20 cellular contexts compared by ENCODE assay signal in the genomic region with DNA sequence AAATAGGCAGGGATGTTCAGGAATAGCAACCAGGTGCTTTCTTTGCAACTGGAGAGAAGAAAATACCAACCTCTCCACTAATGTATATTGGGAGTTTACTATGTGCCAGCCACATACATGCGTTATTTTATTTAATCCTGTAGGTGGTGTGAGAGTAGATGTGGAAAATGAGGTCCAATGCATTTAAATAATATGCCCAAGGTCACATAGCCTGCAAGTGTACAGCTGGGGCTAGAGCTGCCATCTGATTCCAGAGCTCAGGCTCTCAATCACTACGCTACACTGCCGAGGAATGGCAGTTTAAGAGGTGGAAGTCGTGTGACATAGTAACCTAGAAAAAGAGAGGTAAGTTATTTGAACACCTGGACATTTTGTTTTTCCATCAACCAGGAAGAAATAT.
DNase-seq lines count a peak whose midpoint lies in the region; ATAC-seq and TF ChIP-seq lines count a peak whose summit lies in the region.
"Had no signal": no experiment of that assay in that cellular context is flagged by ENCODE, and none has a peak within 500 bp of the region (broad histone marks: within the 10 kb centered on the region; RNA-seq: fewer than 3 reads in every experiment).

No MANE protein-coding gene starts in this region.

- H3K36me3 ChIP-seq in HCT116 (ENCODE audit: control insufficient read depth in 1 of 2, insufficient read depth in 2 of 2, low read length in 2 of 2) (no peaks in the 10 kb centered on the region), endocrine pancreas (ENCODE audit: control insufficient read depth, insufficient read depth, low read length) (no peaks in the 10 kb centered on the region), trophoblast cell (ENCODE audit: control insufficient read depth in 1 of 2, insufficient read depth in 2 of 2, low read length in 2 of 2) (no peaks in the 10 kb centered on the region)
- H3K36me3 ChIP-seq: ascending aorta, tibial nerve had no signal

- H3K18ac ChIP-seq in trophoblast cell (ENCODE audit: low read length): no peak overlapping the region

- H3K4me3 ChIP-seq in HCT116 (replicated peaks in 1 of 2; ENCODE audit: low read depth in 1 of 2, low read length in 2 of 2) (no peak overlapping the region), endocrine pancreas (ENCODE audit: control insufficient read depth, insufficient read depth, low read length) (peak overlapping the region; percentile 14), trophoblast cell (ENCODE audit: low read depth, low read length) (no peak overlapping the region)
- H3K4me3 ChIP-seq: ascending aorta, tibial nerve had no signal

- H4K20me1 ChIP-seq in HCT116 (ENCODE audit: insufficient read depth): peaks cover 4% of the 10 kb centered on the region; the same call in 1 of the 2 replicates

- H3K79me1 ChIP-seq in trophoblast cell (ENCODE audit: low read length): no peaks in the 10 kb centered on the region

- no peak overlapping the region for H4K91ac ChIP-seq in trophoblast cell (ENCODE audit: low read depth, low read length)

- ATAC-seq in HCT116 (peak; percentile 55), GM21515 (IDR thresholded peaks at IDR 0.05; ENCODE audit: unreplicated experiment) (no peak)
- ATAC-seq: stimulated activated naive B cell treated with anti-CD40 and anti-IgM and Interleukin-4, amounts not matched to agents 10 μg/mL and 1 μg/mL and 100 μg/mL, for 72 hours had no signal

- no peak overlapping the region for H2BK120ac ChIP-seq in trophoblast cell (ENCODE audit: insufficient read depth, low read length, poor library complexity)

- no peaks in the 10 kb centered on the region for H3K9me2 ChIP-seq in HCT116 (ENCODE audit: insufficient read depth)

- CTCF ChIA-PET in HCT116 (lab: Charles Lee): no interaction called here
- CTCF ChIA-PET in GM10248 (lab: Yijun Ruan, JAX): no interaction called here

- no peak for TF ChIP-seq RAD21 in HCT116 (IDR thresholded peaks at IDR 0.05; ENCODE audit: low read depth)

- H3K9me3 ChIP-seq in HCT116 (ENCODE audit: control insufficient read depth in 1 of 2, insufficient read depth in 1 of 2, low read depth in 1 of 2, low read length in 2 of 2) (no peaks in the 10 kb centered on the region), endocrine pancreas (ENCODE audit: control insufficient read depth, low read length) (no peaks in the 10 kb centered on the region), trophoblast cell (ENCODE audit: insufficient read depth, low read depth, low read length) (no peaks in the 10 kb centered on the region)
- H3K9me3 ChIP-seq: ascending aorta, tibial nerve had no signal

- no TSS peak for BruUV-seq in HCT116 (replicated peaks; lab: Mats Ljungman, UMichigan)

- H2AK5ac ChIP-seq in trophoblast cell (ENCODE audit: low read length): no peak overlapping the region

- H3K14ac ChIP-seq in trophoblast cell (ENCODE audit: low read length): no peak overlapping the region

- H3K79me2 ChIP-seq in HCT116 (ENCODE audit: insufficient read depth, low read length) (no peaks in the 10 kb centered on the region), trophoblast cell (ENCODE audit: control insufficient read depth, insufficient read depth, low read length, poor library complexity) (no peaks in the 10 kb centered on the region)

- H4K12ac ChIP-seq in trophoblast cell (ENCODE audit: low read depth, low read length): no peak overlapping the region

- RAD21 ChIA-PET in HCT116 (lab: Charles Lee; ENCODE audit: low non-redundant PET in 1 of 2, low total read pairs in 2 of 2, uncharacterized antibody in 2 of 2, unreplicated experiment in 2 of 2): no interaction called here

- TF ChIP-seq CTCF in HCT116 (IDR thresholded peaks at IDR 0.05 in 2 of 3, conservative IDR thresholded peaks at IDR 0.05 in 1 of 3; ENCODE audit: borderline replicate concordance in 1 of 3, insufficient read depth in 1 of 3, low read depth in 2 of 3, low read length in 2 of 3): no peak
- TF ChIP-seq CTCF in GM10248 (IDR thresholded peaks at IDR 0.05; ENCODE audit: control extremely low read depth, extremely low read depth, low read depth, missing control alignments): no peak

- intact Hi-C loops in HCT116 (cut with micrococcal nuclease): no loop called here

- no peak overlapping the region for H2BK12ac ChIP-seq in trophoblast cell (ENCODE audit: low read length)

- no peak overlapping the region for H3K9ac ChIP-seq in HCT116 (ENCODE audit: low read length)
- H3K9ac ChIP-seq in endocrine pancreas (ENCODE audit: control insufficient read depth, insufficient read depth, low read length): no peak overlapping the region
- no peak overlapping the region for H3K9ac ChIP-seq in trophoblast cell (ENCODE audit: low read length)

- POLR2A ChIA-PET in HCT116 (lab: Charles Lee) (no interaction called here), GM10248 (lab: Yijun Ruan, JAX) (no interaction called here)

- no peak overlapping the region for H2BK5ac ChIP-seq in trophoblast cell (ENCODE audit: low read depth, low read length, poor library complexity)

- H3K27ac ChIP-seq in HCT116 (ENCODE audit: low read depth, low read length): no peak overlapping the region
- no peak overlapping the region for H3K27ac ChIP-seq in trophoblast cell (ENCODE audit: low read depth, low read length)
- H3K27ac ChIP-seq: ascending aorta, tibial nerve had no signal

- H3K4me2 ChIP-seq in HCT116 (ENCODE audit: low read length) (no peak overlapping the region), trophoblast cell (ENCODE audit: low read length) (no peak overlapping the region)

- H3K4me1 ChIP-seq in HCT116 (ENCODE audit: control insufficient read depth in 1 of 2, insufficient read depth in 2 of 2, low read length in 2 of 2) (no peaks in the 10 kb centered on the region), endocrine pancreas (ENCODE audit: control insufficient read depth, insufficient read depth, low read length) (peaks cover 10% of the 10 kb centered on the region), trophoblast cell (ENCODE audit: control insufficient read depth in 1 of 2, insufficient read depth in 2 of 2, low read length in 2 of 2) (no peaks in the 10 kb centered on the region)
- H3K4me1 ChIP-seq: ascending aorta had no signal

- H2AFZ ChIP-seq in HCT116 (ENCODE audit: low read depth, low read length, poor library complexity, severe bottlenecking): no peak overlapping the region
- H2AFZ ChIP-seq in trophoblast cell (ENCODE audit: insufficient read depth, low read length, poor library complexity): no peak overlapping the region

- H3K4ac ChIP-seq in trophoblast cell (ENCODE audit: low read depth, low read length): no peak overlapping the region

- no CpG with 5 or more reads among the region's 4 CpGs for WGBS in trophoblast cell (ENCODE audit: extremely low coverage, insufficient coverage, insufficient read length)

- DNase-seq in NCI-H1417 (lab: John Stamatoyannopoulos, UW) (peak; percentile 45 to 87 (median 70)), NCI-H1417 treated with DMSO at 0.1 percent for 48 hours (lab: John Stamatoyannopoulos, UW) (no peak), HCT116 (ENCODE audit: low read depth, low spot score) (no peak), NCI-H524 treated with DMSO at 0.1 percent for 48 hours (lab: John Stamatoyannopoulos, UW) (peak; percentile 7), GM10248 (ENCODE audit: extremely low spot score) (no peak), trophoblast cell (no peak)
- DNase-seq: 8988T; activated CD4-positive, alpha-beta T cell treated with anti-CD3 and anti-CD28 coated beads, Interleukin-2, amount 50 U/mL, for 4 hours; activated naive CD4-positive, alpha-beta T cell; activated T-cell treated with anti-CD3 and anti-CD28 coated beads for 4 hours; endodermal cell; mesenchymal stem cell; OCI-M1; retina; stimulated activated CD4-positive, alpha-beta T cell treated with anti-CD3 and anti-CD28 coated beads, Interleukin-15, amount 100 ng/mL, for 24 hours; stimulated activated naive B cell treated with anti-CD40 and anti-IgM and Interleukin-4, amounts not matched to agents 10 μg/mL and 1 μg/mL and 100 μg/mL, for 72 hours had no signal

- no peaks in the 10 kb centered on the region for H3K27me3 ChIP-seq in HCT116 (ENCODE audit: insufficient read depth, low read length)
- H3K27me3 ChIP-seq in endocrine pancreas (ENCODE audit: control insufficient read depth, insufficient read depth, low read length): no peaks in the 10 kb centered on the region
- no peaks in the 10 kb centered on the region for H3K27me3 ChIP-seq in trophoblast cell (ENCODE audit: insufficient read depth, low read length)
- H3K27me3 ChIP-seq: ascending aorta, tibial nerve had no signal

- no peak for TF ChIP-seq POLR2A in HCT116 (IDR thresholded peaks at IDR 0.05; ENCODE audit: borderline replicate concordance, extremely low read depth, insufficient read depth, insufficient read length)

- H4K8ac ChIP-seq in trophoblast cell (ENCODE audit: low read depth, low read length): no peak overlapping the region

- H3K23ac ChIP-seq in trophoblast cell (ENCODE audit: low read length): no peak overlapping the region

TF ChIP-seq in HCT116, 20 proteins besides CTCF, POLR2A, EP300 and RAD21 (continues in another document):
- TF ChIP-seq CEBPB (IDR thresholded peaks at IDR 0.05; ENCODE audit: low read depth) (no peak), TCF7L2 (IDR thresholded peaks at IDR 0.05; ENCODE audit: borderline replicate concordance, extremely low read depth, insufficient read depth, insufficient read length) (no peak), EZH2 (IDR thresholded peaks at IDR 0.05) (no peak), SP1 (IDR thresholded peaks at IDR 0.05; ENCODE audit: low read depth) (no peak)
- TF ChIP-seq, protein P1, sequence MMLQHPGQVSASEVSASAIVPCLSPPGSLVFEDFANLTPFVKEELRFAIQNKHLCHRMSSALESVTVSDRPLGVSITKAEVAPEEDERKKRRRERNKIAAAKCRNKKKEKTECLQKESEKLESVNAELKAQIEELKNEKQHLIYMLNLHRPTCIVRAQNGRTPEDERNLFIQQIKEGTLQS (IDR thresholded peaks at IDR 0.05): no peak
- TF ChIP-seq, protein P2, sequence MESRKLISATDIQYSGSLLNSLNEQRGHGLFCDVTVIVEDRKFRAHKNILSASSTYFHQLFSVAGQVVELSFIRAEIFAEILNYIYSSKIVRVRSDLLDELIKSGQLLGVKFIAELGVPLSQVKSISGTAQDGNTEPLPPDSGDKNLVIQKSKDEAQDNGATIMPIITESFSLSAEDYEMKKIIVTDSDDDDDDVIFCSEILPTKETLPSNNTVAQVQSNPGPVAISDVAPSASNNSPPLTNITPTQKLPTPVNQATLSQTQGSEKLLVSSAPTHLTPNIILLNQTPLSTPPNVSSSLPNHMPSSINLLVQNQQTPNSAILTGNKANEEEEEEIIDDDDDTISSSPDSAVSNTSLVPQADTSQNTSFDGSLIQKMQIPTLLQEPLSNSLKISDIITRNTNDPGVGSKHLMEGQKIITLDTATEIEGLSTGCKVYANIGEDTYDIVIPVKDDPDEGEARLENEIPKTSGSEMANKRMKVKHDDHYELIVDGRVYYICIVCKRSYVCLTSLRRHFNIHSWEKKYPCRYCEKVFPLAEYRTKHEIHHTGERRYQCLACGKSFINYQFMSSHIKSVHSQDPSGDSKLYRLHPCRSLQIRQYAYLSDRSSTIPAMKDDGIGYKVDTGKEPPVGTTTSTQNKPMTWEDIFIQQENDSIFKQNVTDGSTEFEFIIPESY (IDR thresholded peaks at IDR 0.05; ENCODE audit: extremely low read depth, insufficient replicate concordance, low read length): no peak

Comparison
In these comparisons a context has a peak if more than half of its experiments do, and no peak if none do; other contexts are left out.
1. DNase-seq: peak in NCI-H1417 (3 of 3) and NCI-H524 treated with DMSO at 0.1 percent for 48 hours (single experiment); none in NCI-H1417 treated with DMSO at 0.1 percent for 48 hours (single experiment), HCT116 (single experiment), GM10248 (single experiment) and trophoblast cell (0 of 2).